Comparison of ENCODE assay signal across 1 cellular context in the genomic region with DNA sequence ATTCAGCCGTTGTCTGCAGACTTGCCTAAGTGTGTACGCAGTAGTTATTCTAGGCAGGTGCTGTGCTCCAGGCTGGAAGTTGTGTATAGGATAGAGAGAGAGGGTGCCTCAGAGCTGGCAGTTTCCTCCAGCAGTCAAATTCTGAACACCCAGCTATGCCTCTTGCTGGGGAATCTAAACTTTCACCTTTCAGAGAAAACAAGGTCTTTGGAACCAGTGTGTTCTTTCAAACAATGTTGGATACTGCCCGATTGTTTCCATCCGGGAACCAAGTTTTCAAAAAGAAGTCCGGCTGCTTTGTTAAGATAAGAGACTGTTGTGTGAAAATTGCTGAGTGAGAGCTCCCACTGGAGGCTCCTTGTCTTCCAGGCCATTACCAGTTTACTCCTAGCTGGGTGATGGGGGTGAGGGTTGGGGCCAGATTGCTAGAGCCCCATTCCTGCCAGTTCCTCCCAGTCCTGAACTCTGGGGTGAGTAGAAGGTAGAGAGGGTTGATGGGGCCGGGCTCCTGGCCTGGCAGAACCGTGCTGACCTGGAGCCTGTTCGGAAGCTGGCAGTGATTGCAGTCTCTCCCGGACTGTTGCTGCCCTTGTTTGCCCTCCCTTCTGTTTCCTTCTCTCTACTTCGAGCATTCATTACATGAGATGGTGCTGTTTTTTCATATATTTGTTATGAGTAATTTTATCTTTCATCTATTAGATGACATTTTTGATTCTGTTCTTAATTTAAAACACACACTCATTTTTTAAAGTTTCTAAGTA.
TF ChIP-seq lines count a peak whose summit lies in the region.

No MANE protein-coding gene starts in this region.

TF ChIP-seq in K562, 482 proteins besides CTCF, POLR2A, EP300 and RAD21 (continued from another document and continues in another):
- no peak for TF ChIP-seq XRCC5 (IDR thresholded peaks at IDR 0.05; ENCODE audit: low read depth, low read length)
- no peak for TF ChIP-seq PHB2 (IDR thresholded peaks at IDR 0.05; ENCODE audit: low read depth)
- no peak for TF ChIP-seq PRPF4 (IDR thresholded peaks at IDR 0.05; ENCODE audit: insufficient read depth, low read depth, low read length, poor library complexity, severe bottlenecking)
- TF ChIP-seq HDAC2 (IDR thresholded peaks at IDR 0.05), result peak; percentile 46; the same call in 1 of the 2 replicates
- no peak for TF ChIP-seq SMAD1 (IDR thresholded peaks at IDR 0.05; ENCODE audit: low read depth, low read length, partially characterized antibody)
- TF ChIP-seq NFXL1 (CRISPR knock-in tag; IDR thresholded peaks at IDR 0.05), result no peak
- TF ChIP-seq ZBTB8A (IDR thresholded peaks at IDR 0.05; ENCODE audit: partially characterized antibody), result no peak
- TF ChIP-seq YBX1 (IDR thresholded peaks at IDR 0.05), result no peak
- TF ChIP-seq ZNF592 (IDR thresholded peaks at IDR 0.05), result peak; percentile 69
- no peak for TF ChIP-seq NBN (IDR thresholded peaks at IDR 0.05; ENCODE audit: low read depth)
- no peak for TF ChIP-seq ZNF41 (CRISPR knock-in tag; conservative IDR thresholded peaks at IDR 0.05)
- no peak for TF ChIP-seq HDGF (IDR thresholded peaks at IDR 0.05)
- TF ChIP-seq NCOR1 (IDR thresholded peaks at IDR 0.05), result peak; percentile 53; the same call in 1 of the 2 replicates
- TF ChIP-seq, protein P1, sequence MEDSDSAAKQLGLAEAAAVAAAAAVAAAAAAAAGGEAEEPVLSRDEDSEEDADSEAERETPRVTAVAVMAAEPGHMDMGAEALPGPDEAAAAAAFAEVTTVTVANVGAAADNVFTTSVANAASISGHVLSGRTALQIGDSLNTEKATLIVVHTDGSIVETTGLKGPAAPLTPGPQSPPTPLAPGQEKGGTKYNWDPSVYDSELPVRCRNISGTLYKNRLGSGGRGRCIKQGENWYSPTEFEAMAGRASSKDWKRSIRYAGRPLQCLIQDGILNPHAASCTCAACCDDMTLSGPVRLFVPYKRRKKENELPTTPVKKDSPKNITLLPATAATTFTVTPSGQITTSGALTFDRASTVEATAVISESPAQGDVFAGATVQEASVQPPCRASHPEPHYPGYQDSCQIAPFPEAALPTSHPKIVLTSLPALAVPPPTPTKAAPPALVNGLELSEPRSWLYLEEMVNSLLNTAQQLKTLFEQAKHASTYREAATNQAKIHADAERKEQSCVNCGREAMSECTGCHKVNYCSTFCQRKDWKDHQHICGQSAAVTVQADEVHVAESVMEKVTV (CRISPR knock-in tag; IDR thresholded peaks at IDR 0.05), result peak; percentile 27; the same call in 1 of the 2 replicates
- TF ChIP-seq CCNT2 (IDR thresholded peaks at IDR 0.05; ENCODE audit: borderline replicate concordance, extremely low read depth, insufficient read length, low read depth, low read length), result no peak
- peak; percentile 90 for TF ChIP-seq FOXM1 (IDR thresholded peaks at IDR 0.05; ENCODE audit: low read depth)
- no peak for TF ChIP-seq FOXM1 (CRISPR knock-in tag; IDR thresholded peaks at IDR 0.05; ENCODE audit: low read depth)
- TF ChIP-seq TAF1 (IDR thresholded peaks at IDR 0.05; ENCODE audit: control insufficient read depth, extremely low read depth, insufficient read depth, low read length, severe bottlenecking), result no peak
- no peak for TF ChIP-seq ZNF324 (CRISPR knock-in tag; IDR thresholded peaks at IDR 0.05)
- TF ChIP-seq, protein P2, sequence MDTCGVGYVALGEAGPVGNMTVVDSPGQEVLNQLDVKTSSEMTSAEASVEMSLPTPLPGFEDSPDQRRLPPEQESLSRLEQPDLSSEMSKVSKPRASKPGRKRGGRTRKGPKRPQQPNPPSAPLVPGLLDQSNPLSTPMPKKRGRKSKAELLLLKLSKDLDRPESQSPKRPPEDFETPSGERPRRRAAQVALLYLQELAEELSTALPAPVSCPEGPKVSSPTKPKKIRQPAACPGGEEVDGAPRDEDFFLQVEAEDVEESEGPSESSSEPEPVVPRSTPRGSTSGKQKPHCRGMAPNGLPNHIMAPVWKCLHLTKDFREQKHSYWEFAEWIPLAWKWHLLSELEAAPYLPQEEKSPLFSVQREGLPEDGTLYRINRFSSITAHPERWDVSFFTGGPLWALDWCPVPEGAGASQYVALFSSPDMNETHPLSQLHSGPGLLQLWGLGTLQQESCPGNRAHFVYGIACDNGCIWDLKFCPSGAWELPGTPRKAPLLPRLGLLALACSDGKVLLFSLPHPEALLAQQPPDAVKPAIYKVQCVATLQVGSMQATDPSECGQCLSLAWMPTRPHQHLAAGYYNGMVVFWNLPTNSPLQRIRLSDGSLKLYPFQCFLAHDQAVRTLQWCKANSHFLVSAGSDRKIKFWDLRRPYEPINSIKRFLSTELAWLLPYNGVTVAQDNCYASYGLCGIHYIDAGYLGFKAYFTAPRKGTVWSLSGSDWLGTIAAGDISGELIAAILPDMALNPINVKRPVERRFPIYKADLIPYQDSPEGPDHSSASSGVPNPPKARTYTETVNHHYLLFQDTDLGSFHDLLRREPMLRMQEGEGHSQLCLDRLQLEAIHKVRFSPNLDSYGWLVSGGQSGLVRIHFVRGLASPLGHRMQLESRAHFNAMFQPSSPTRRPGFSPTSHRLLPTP (IDR thresholded peaks at IDR 0.05; ENCODE audit: borderline replicate concordance, extremely low read depth, insufficient read length), result no peak
- TF ChIP-seq CTCFL (IDR thresholded peaks at IDR 0.05; ENCODE audit: borderline replicate concordance, insufficient read depth, low read depth, low read length, poor library complexity, severe bottlenecking), result no peak
- TF ChIP-seq TAF7 (tag; IDR thresholded peaks at IDR 0.05), result no peak
- TF ChIP-seq CTBP1 (IDR thresholded peaks at IDR 0.05; ENCODE audit: borderline replicate concordance), result peak; percentile 57; the same call in 1 of the 2 replicates
- TF ChIP-seq, protein P3, sequence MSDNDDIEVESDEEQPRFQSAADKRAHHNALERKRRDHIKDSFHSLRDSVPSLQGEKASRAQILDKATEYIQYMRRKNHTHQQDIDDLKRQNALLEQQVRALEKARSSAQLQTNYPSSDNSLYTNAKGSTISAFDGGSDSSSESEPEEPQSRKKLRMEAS (CRISPR knock-in tag; IDR thresholded peaks at IDR 0.05), result no peak
- no peak for TF ChIP-seq SNAPC5 (CRISPR knock-in tag; IDR thresholded peaks at IDR 0.05)
- TF ChIP-seq HCFC1 (IDR thresholded peaks at IDR 0.05; ENCODE audit: low read depth, low read length), result no peak
- TF ChIP-seq ZNF561 (CRISPR knock-in tag; conservative IDR thresholded peaks at IDR 0.05), result no peak
- peak; percentile 76 for TF ChIP-seq C11orf30 (IDR thresholded peaks at IDR 0.05; ENCODE audit: low read depth)
- TF ChIP-seq NR0B1 (IDR thresholded peaks at IDR 0.05; ENCODE audit: partially characterized antibody), result no peak
- no peak for TF ChIP-seq GABPA (tag; conservative IDR thresholded peaks at IDR 0.05; ENCODE audit: low read depth)
- no peak for TF ChIP-seq CHD2 (IDR thresholded peaks at IDR 0.05; ENCODE audit: low read depth, low read length)
- no peak for TF ChIP-seq GABPB2 (CRISPR knock-in tag; conservative IDR thresholded peaks at IDR 0.05)
- TF ChIP-seq CHD4 (IDR thresholded peaks at IDR 0.05; ENCODE audit: insufficient read depth, insufficient replicate concordance, low read depth, low read length, poor library complexity, severe bottlenecking), result no peak
- no peak for TF ChIP-seq LARP7 (IDR thresholded peaks at IDR 0.05)
- TF ChIP-seq RUNX1 (IDR thresholded peaks at IDR 0.05; ENCODE audit: low read depth), result no peak
- no peak for TF ChIP-seq HNRNPH1 (optimal IDR thresholded peaks at IDR 0.05; ENCODE audit: low read depth, low read length)
- no peak for TF ChIP-seq FIP1L1 (IDR thresholded peaks at IDR 0.05; ENCODE audit: low read depth, low read length, poor library complexity, severe bottlenecking)
- no peak for TF ChIP-seq ZNF695 (CRISPR knock-in tag; IDR thresholded peaks at IDR 0.05)
- no peak for TF ChIP-seq CAMTA2 (CRISPR knock-in tag; conservative IDR thresholded peaks at IDR 0.05)
- TF ChIP-seq PBX2 (CRISPR knock-in tag; IDR thresholded peaks at IDR 0.05; ENCODE audit: low read depth), result no peak
- TF ChIP-seq PBX2 (tag; conservative IDR thresholded peaks at IDR 0.05; ENCODE audit: low read depth), result no peak
- TF ChIP-seq ARNT (IDR thresholded peaks at IDR 0.05), result no peak
- TF ChIP-seq BRF1 (IDR thresholded peaks at IDR 0.05; ENCODE audit: borderline replicate concordance, extremely low read depth, insufficient read length), result no peak
- TF ChIP-seq SETDB1 (IDR thresholded peaks at IDR 0.05; ENCODE audit: low read length), result no peak
- TF ChIP-seq RFX1 (IDR thresholded peaks at IDR 0.05), result no peak
- no peak for TF ChIP-seq CHCHD3 (CRISPR knock-in tag; IDR thresholded peaks at IDR 0.05)
- TF ChIP-seq ZFX (CRISPR knock-in tag; IDR thresholded peaks at IDR 0.05), result no peak
- no peak for TF ChIP-seq FOXP1 (CRISPR knock-in tag; IDR thresholded peaks at IDR 0.05)
- no peak for TF ChIP-seq KDM4B (IDR thresholded peaks at IDR 0.05; ENCODE audit: borderline replicate concordance in 2 of 2, low read depth in 1 of 2)
- TF ChIP-seq ILK (tag; IDR thresholded peaks at IDR 0.05; ENCODE audit: borderline replicate concordance, low read depth), result no peak
